ENCODE assay signal across 17 cellular contexts in genomic region chr2:234278556-234279286, GRCh38.
DNase-seq lines count a peak whose midpoint lies in the region; ATAC-seq lines count a peak whose summit lies in the region.
"Had no signal": no experiment of that assay in that cellular context is flagged by ENCODE, and none has a peak within 500 bp of the region (broad histone marks: within the 10 kb centered on the region; RNA-seq: fewer than 3 reads in every experiment).

No MANE protein-coding gene starts in this region.

- H3K27ac Mint-ChIP-seq in activated CD4-positive, alpha-beta T cell treated with anti-CD3 and anti-CD28 coated beads for 36 hours, result peak overlapping the region; percentile 80
- H3K27ac Mint-ChIP-seq in activated naive CD4-positive, alpha-beta T cell treated with anti-CD3 and anti-CD28 coated beads, Interleukin-2, amount 10 ng/mL, durations not matched to agents 7 days and 5 days, result peak overlapping the region; percentile 91
- H3K27ac Mint-ChIP-seq in natural killer cell treated with Interleukin-12 subunit alpha and Interleukin-12 subunit beta and Interleukin-15 and Interleukin-18, amount 100 ng/mL, for 72 hours, result peak overlapping the region; percentile 97 to 100
- H3K27ac Mint-ChIP-seq: brain; dendritic cell treated with granulocyte-macrophage colony-stimulating factor and Interleukin-4, amounts not matched to agents 40 ng/mL and 50 ng/mL, for 4 days had no signal

- H3K9me3 Mint-ChIP-seq in activated CD4-positive, alpha-beta T cell treated with anti-CD3 and anti-CD28 coated beads for 36 hours (ENCODE audit: low read depth), result peaks cover 15% of the 10 kb centered on the region
- peaks cover 49% of the 10 kb centered on the region for H3K9me3 Mint-ChIP-seq in activated naive CD4-positive, alpha-beta T cell treated with anti-CD3 and anti-CD28 coated beads, Interleukin-2, amount 10 ng/mL, durations not matched to agents 7 days and 5 days
- H3K9me3 Mint-ChIP-seq in natural killer cell treated with Interleukin-12 subunit alpha and Interleukin-12 subunit beta and Interleukin-15 and Interleukin-18, amount 100 ng/mL, for 72 hours, result peaks cover 9% of the 10 kb centered on the region

- intact Hi-C loops in activated CD4-positive, alpha-beta T cell treated with anti-CD3 and anti-CD28 coated beads for 36 hours (cut with DNase I, micrococcal nuclease), result loop anchor here (1.0 to 5.0 kb wide), 3 partner anchors 11 to 301 kb away; no protein-coding TSS in a partner anchor

- H3K27me3 Mint-ChIP-seq in activated CD4-positive, alpha-beta T cell treated with anti-CD3 and anti-CD28 coated beads for 36 hours, result no peaks in the 10 kb centered on the region
- no peaks in the 10 kb centered on the region for H3K27me3 Mint-ChIP-seq in activated naive CD4-positive, alpha-beta T cell treated with anti-CD3 and anti-CD28 coated beads, Interleukin-2, amount 10 ng/mL, durations not matched to agents 7 days and 5 days
- no peaks in the 10 kb centered on the region for H3K27me3 Mint-ChIP-seq in natural killer cell treated with Interleukin-12 subunit alpha and Interleukin-12 subunit beta and Interleukin-15 and Interleukin-18, amount 100 ng/mL, for 72 hours

- no peak for DNase-seq in activated CD4-positive, alpha-beta T cell treated with anti-CD3 and anti-CD28 coated beads for 36 hours
- DNase-seq in activated CD4-positive, alpha-beta T cell treated with anti-CD3 and anti-CD28 coated beads for 48 hours, result no peak
- DNase-seq in activated naive CD4-positive, alpha-beta T cell treated with anti-CD3 and anti-CD28 coated beads, Interleukin-2, amount 10 ng/mL, durations not matched to agents 7 days and 5 days, result peak; percentile 46
- DNase-seq in natural killer cell treated with Interleukin-12 subunit alpha and Interleukin-12 subunit beta and Interleukin-15 and Interleukin-18, amount 100 ng/mL, for 72 hours (ENCODE audit: low spot score), result no peak
- DNase-seq in NCI-H2081 treated with DMSO at 0.1 percent for 48 hours (lab: John Stamatoyannopoulos, UW) (no peak), DMS53 (lab: John Stamatoyannopoulos, UW) (no peak)
- DNase-seq: 8988T; activated gamma-delta T cell treated with Interleukin-2 at 50 U/mL for 16 hours; foreskin keratinocyte; stimulated activated CD4-positive, alpha-beta T cell treated with anti-CD3 and anti-CD28 coated beads, Interleukin-12 subunit alpha, Interleukin-12 subunit beta, amount 100 ng/mL, for 4 hours had no signal

- peak; percentile 74 for ATAC-seq in activated CD4-positive, alpha-beta T cell treated with anti-CD3 and anti-CD28 coated beads for 36 hours
- peak; percentile 83 to 89 for ATAC-seq in natural killer cell treated with Interleukin-12 subunit alpha and Interleukin-12 subunit beta and Interleukin-15 and Interleukin-18, amount 100 ng/mL, for 72 hours
- no peak for ATAC-seq in GM21381 (IDR thresholded peaks at IDR 0.05; ENCODE audit: unreplicated experiment)
- ATAC-seq: foreskin keratinocyte had no signal

- POLR2A ChIA-PET in activated CD4-positive, alpha-beta T cell treated with anti-CD3 and anti-CD28 coated beads for 36 hours (lab: Charles Lee), result no interaction called here

- peaks cover 48% of the 10 kb centered on the region for H3K4me1 Mint-ChIP-seq in activated CD4-positive, alpha-beta T cell treated with anti-CD3 and anti-CD28 coated beads for 36 hours
- peaks cover 72% of the 10 kb centered on the region for H3K4me1 Mint-ChIP-seq in activated naive CD4-positive, alpha-beta T cell treated with anti-CD3 and anti-CD28 coated beads, Interleukin-2, amount 10 ng/mL, durations not matched to agents 7 days and 5 days
- peaks cover 62 to 65% of the 10 kb centered on the region in 2 donors for H3K4me1 Mint-ChIP-seq in natural killer cell treated with Interleukin-12 subunit alpha and Interleukin-12 subunit beta and Interleukin-15 and Interleukin-18, amount 100 ng/mL, for 72 hours (ENCODE audit: low read depth in 2 of 2)

- H3K36me3 Mint-ChIP-seq in activated CD4-positive, alpha-beta T cell treated with anti-CD3 and anti-CD28 coated beads for 36 hours (ENCODE audit: low read depth), result no peaks in the 10 kb centered on the region
- H3K36me3 Mint-ChIP-seq in activated naive CD4-positive, alpha-beta T cell treated with anti-CD3 and anti-CD28 coated beads, Interleukin-2, amount 10 ng/mL, durations not matched to agents 7 days and 5 days, result peaks cover 56% of the 10 kb centered on the region
- peaks cover 20% of the 10 kb centered on the region for H3K36me3 Mint-ChIP-seq in natural killer cell treated with Interleukin-12 subunit alpha and Interleukin-12 subunit beta and Interleukin-15 and Interleukin-18, amount 100 ng/mL, for 72 hours
- H3K36me3 Mint-ChIP-seq: brain had no signal

- CTCF ChIA-PET in activated CD4-positive, alpha-beta T cell treated with anti-CD3 and anti-CD28 coated beads for 36 hours (lab: Charles Lee), result interaction anchor here (0.6 to 2.3 kb wide), 3 partner anchors 9 to 91 kb away, joined by 3 to 10 read pairs (median 5); no protein-coding TSS in a partner anchor
- CTCF ChIA-PET in activated naive CD4-positive, alpha-beta T cell treated with anti-CD3 and anti-CD28 coated beads, Interleukin-2, amount 10 ng/mL, durations not matched to agents 7 days and 5 days (lab: Charles Lee), result interaction anchor here (3.5 kb wide), 1 partner anchor 143 kb away, joined by 13 read pairs; no protein-coding TSS in a partner anchor

- H3K36me3 ChIP-seq in KOPT-K1 (ENCODE audit: insufficient read depth, low read length), result no peaks in the 10 kb centered on the region
- H3K36me3 ChIP-seq: Peyer's patch, tibial nerve had no signal

- H3K9me3 ChIP-seq in KOPT-K1 (ENCODE audit: insufficient read depth, low read length, poor library complexity, severe bottlenecking), result peaks cover 49% of the 10 kb centered on the region
- H3K9me3 ChIP-seq: Peyer's patch, tibial nerve had no signal

- peak overlapping the region; percentile 93 for H3K27ac ChIP-seq in KOPT-K1 (ENCODE audit: low read depth, low read length, poor library complexity, severe bottlenecking)
- H3K27ac ChIP-seq: foreskin keratinocyte, SK-N-MC, tibial nerve had no signal

- H3K4me3 Mint-ChIP-seq in activated CD4-positive, alpha-beta T cell treated with anti-CD3 and anti-CD28 coated beads for 36 hours, result peak overlapping the region; percentile 29
- H3K4me3 Mint-ChIP-seq in activated naive CD4-positive, alpha-beta T cell treated with anti-CD3 and anti-CD28 coated beads, Interleukin-2, amount 10 ng/mL, durations not matched to agents 7 days and 5 days, result no peak overlapping the region
- H3K4me3 Mint-ChIP-seq in natural killer cell treated with Interleukin-12 subunit alpha and Interleukin-12 subunit beta and Interleukin-15 and Interleukin-18, amount 100 ng/mL, for 72 hours, result peak overlapping the region; percentile 84
- H3K4me3 Mint-ChIP-seq: brain; dendritic cell treated with granulocyte-macrophage colony-stimulating factor and Interleukin-4, amounts not matched to agents 40 ng/mL and 50 ng/mL, for 4 days had no signal
